ENCODE assay signal across 16 cellular contexts in genomic region chr12:47186246-47186645, GRCh38.
DNase-seq lines count a peak whose midpoint lies in the region; ATAC-seq and TF ChIP-seq lines count a peak whose summit lies in the region.
"Had no signal": no experiment of that assay in that cellular context is flagged by ENCODE, and none has a peak within 500 bp of the region (broad histone marks: within the 10 kb centered on the region; RNA-seq: fewer than 3 reads in every experiment).

No MANE protein-coding gene starts in this region.

- peak overlapping the region; percentile 12 for H3K27ac Mint-ChIP-seq in stimulated activated naive CD8-positive, alpha-beta T cell treated with anti-CD3 and anti-CD28 coated beads, Interleukin-15, Interleukin-2, amounts not matched to agents 100 ng/mL and 50 ng/mL, for 24 hours
- H3K27ac Mint-ChIP-seq in T-cell: peak overlapping the region; percentile 24 to 51
- peak overlapping the region; percentile 50 for H3K27ac Mint-ChIP-seq in memory B cell
- H3K27ac Mint-ChIP-seq in CD14-positive monocyte: no peak overlapping the region
- H3K27ac Mint-ChIP-seq: GM23338 had no signal

- H3K4me3 Mint-ChIP-seq in stimulated activated naive CD8-positive, alpha-beta T cell treated with anti-CD3 and anti-CD28 coated beads, Interleukin-15, Interleukin-2, amounts not matched to agents 100 ng/mL and 50 ng/mL, for 24 hours: no peak overlapping the region
- H3K4me3 Mint-ChIP-seq in T-cell (no peak overlapping the region), memory B cell (no peak overlapping the region), CD14-positive monocyte (no peak overlapping the region)
- H3K4me3 Mint-ChIP-seq: CD4-positive, alpha-beta T cell; GM23338 had no signal

- no peaks in the 10 kb centered on the region for H3K9me3 Mint-ChIP-seq in stimulated activated naive CD8-positive, alpha-beta T cell treated with anti-CD3 and anti-CD28 coated beads, Interleukin-15, Interleukin-2, amounts not matched to agents 100 ng/mL and 50 ng/mL, for 24 hours
- H3K9me3 Mint-ChIP-seq in T-cell: no peaks in the 10 kb centered on the region
- H3K9me3 Mint-ChIP-seq in memory B cell: no peaks in the 10 kb centered on the region
- peaks cover 0 to 3% (median 0%) of the 10 kb centered on the region in 7 donors for H3K9me3 Mint-ChIP-seq in CD14-positive monocyte
- H3K9me3 Mint-ChIP-seq: CD4-positive, alpha-beta T cell; GM23338 had no signal

- TF ChIP-seq CTCF in CD14-positive monocyte (IDR thresholded peaks at IDR 0.05): no peak

- POLR2A ChIA-PET in T-cell (lab: Charles Lee): interaction anchor here in 1 of 2 donors (0.6 kb wide), 1 partner anchor 21 kb away, joined by 3 read pairs; no protein-coding TSS in a partner anchor

- no peaks in the 10 kb centered on the region for H3K27me3 Mint-ChIP-seq in stimulated activated naive CD8-positive, alpha-beta T cell treated with anti-CD3 and anti-CD28 coated beads, Interleukin-15, Interleukin-2, amounts not matched to agents 100 ng/mL and 50 ng/mL, for 24 hours
- H3K27me3 Mint-ChIP-seq in T-cell (no peaks in the 10 kb centered on the region), memory B cell (no peaks in the 10 kb centered on the region), CD14-positive monocyte (ENCODE audit: low read depth in 3 of 3) (no peaks in the 10 kb centered on the region)
- H3K27me3 Mint-ChIP-seq: CD4-positive, alpha-beta T cell had no signal

- peaks cover 24% of the 10 kb centered on the region for H3K36me3 Mint-ChIP-seq in stimulated activated naive CD8-positive, alpha-beta T cell treated with anti-CD3 and anti-CD28 coated beads, Interleukin-15, Interleukin-2, amounts not matched to agents 100 ng/mL and 50 ng/mL, for 24 hours (ENCODE audit: low read depth)
- H3K36me3 Mint-ChIP-seq in T-cell (peaks cover 68% of the 10 kb centered on the region), memory B cell (peaks cover 22% of the 10 kb centered on the region), CD14-positive monocyte (peaks cover 0 to 1% of the 10 kb centered on the region in 2 donors)

- H3K4me1 Mint-ChIP-seq in stimulated activated naive CD8-positive, alpha-beta T cell treated with anti-CD3 and anti-CD28 coated beads, Interleukin-15, Interleukin-2, amounts not matched to agents 100 ng/mL and 50 ng/mL, for 24 hours (ENCODE audit: low read depth): peaks cover 59% of the 10 kb centered on the region
- H3K4me1 Mint-ChIP-seq in T-cell (peaks cover 69 to 77% (median 70%) of the 10 kb centered on the region in 3 donors), memory B cell (peaks cover 42% of the 10 kb centered on the region), CD14-positive monocyte (peaks cover 35% of the 10 kb centered on the region)

- intact Hi-C loops in CD14-positive monocyte (cut with micrococcal nuclease): no loop called here

- no peak for ATAC-seq in stimulated activated naive CD8-positive, alpha-beta T cell treated with anti-CD3 and anti-CD28 coated beads, Interleukin-15, Interleukin-2, amounts not matched to agents 100 U/mL and 50 U/mL, for 24 hours
- no peak for ATAC-seq in T-cell (replicated peaks in 1 of 4)
- no peak for ATAC-seq in memory B cell (ENCODE audit: low read depth)
- ATAC-seq: GM23338, HepG2 had no signal

- CTCF ChIA-PET in T-cell (lab: Charles Lee): no interaction called here

- no peak for DNase-seq in stimulated activated naive CD8-positive, alpha-beta T cell treated with anti-CD3 and anti-CD28 coated beads, Interleukin-15, Interleukin-2, amounts not matched to agents 100 U/mL and 50 U/mL, for 24 hours
- no peak for DNase-seq in T-cell
- DNase-seq in memory B cell (ENCODE audit: low spot score in 2 of 2): no peak
- no peak for DNase-seq in SHP77 (lab: John Stamatoyannopoulos, UW)
- no peak for DNase-seq in NK-92 treated with Interleukin-12 subunit alpha and Interleukin-12 subunit beta, amount 100 ng/mL, for 24 hours (lab: John Stamatoyannopoulos, UW)
- DNase-seq in CD14-positive monocyte (ENCODE audit: low spot score): no peak
- DNase-seq: AML-193; CD4-positive, alpha-beta T cell; COR-L47; DMS153; DMS79 treated with DMSO at 0.1 percent for 48 hours; EL; H7 had no signal

Comparison
In these comparisons a context has a peak if more than half of its experiments do, and no peak if none do; other contexts are left out.
1. H3K27ac Mint-ChIP-seq: peak in stimulated activated naive CD8-positive, alpha-beta T cell treated with anti-CD3 and anti-CD28 coated beads, Interleukin-15, Interleukin-2, amounts not matched to agents 100 ng/mL and 50 ng/mL, for 24 hours (single experiment), T-cell (2 of 2) and memory B cell (single experiment); none in CD14-positive monocyte (0 of 7).